21 cellular contexts compared by ENCODE assay signal in the genomic region with DNA sequence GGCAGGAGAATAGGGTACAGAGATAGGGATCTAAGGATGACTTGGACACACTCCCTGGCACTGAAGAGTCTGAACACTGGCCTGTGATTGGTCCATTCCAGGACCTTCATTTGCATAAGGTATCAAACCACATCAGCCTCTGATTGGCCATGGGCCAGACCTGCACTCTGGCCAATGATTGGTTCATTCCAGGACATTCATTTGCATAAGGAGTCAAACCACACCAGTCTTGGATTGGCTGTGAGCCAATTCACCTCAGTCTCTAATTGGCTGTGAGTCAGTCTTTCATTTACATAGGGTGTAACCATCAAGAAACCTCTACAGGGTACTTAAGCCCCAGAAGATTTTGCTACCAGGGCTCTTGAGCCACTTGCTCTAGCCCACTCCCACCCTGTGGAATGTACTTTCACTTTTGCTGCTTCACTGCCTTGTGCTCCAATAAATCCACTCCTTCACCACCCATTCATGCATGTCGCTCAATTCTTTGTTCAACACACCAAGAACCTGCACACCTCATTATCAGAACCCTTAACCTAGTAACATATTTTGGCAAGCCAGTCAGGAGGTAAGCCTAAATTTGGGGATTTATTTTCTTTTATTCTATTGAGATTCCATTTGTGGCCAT. TPM values are rescaled to one million over a fixed set of nuclear protein-coding genes. Genes with fewer than 3 reads are reported as not detected.
DNase-seq lines count a peak whose midpoint lies in the region; ATAC-seq and TF ChIP-seq lines count a peak whose summit lies in the region.
"Had no signal": no experiment of that assay in that cellular context is flagged by ENCODE, and none has a peak within 500 bp of the region (broad histone marks: within the 10 kb centered on the region; RNA-seq: fewer than 3 reads in every experiment).

No MANE protein-coding gene starts in this region.

- H2BK5ac ChIP-seq in H9 (ENCODE audit: insufficient read length, low read length) (no peak overlapping the region), mesendoderm (ENCODE audit: low read length) (no peak overlapping the region)

- ATAC-seq in activated T-helper 17 cell treated with anti-CD3 and anti-CD28 coated beads, Interleukin-2, amount 50 U/mL, for 72 hours (replicated peaks), result peak; percentile 12
- ATAC-seq in HG03469 (IDR thresholded peaks at IDR 0.05; ENCODE audit: unreplicated experiment), result no peak
- ATAC-seq: stimulated activated naive CD8-positive, alpha-beta T cell treated with anti-CD3 and anti-CD28 coated beads, Interleukin-15, amount 100 ng/mL, for 72 hours had no signal

- H3K4me2 ChIP-seq in H9 (ENCODE audit: insufficient read depth, insufficient read length, low read length), result no peak overlapping the region
- no peak overlapping the region for H3K4me2 ChIP-seq in mesendoderm (ENCODE audit: low read length)

- H3K4me3 Mint-ChIP-seq in T-helper 2 cell treated with Interferon-gamma antibody and Interleukin-4, amounts not matched to agents 5 μg/mL and 100 μg/mL, for 36 hours, result no peak overlapping the region
- no peak overlapping the region for H3K4me3 Mint-ChIP-seq in H9
- no peak overlapping the region for H3K4me3 Mint-ChIP-seq in activated T-helper 17 cell treated with anti-CD3 and anti-CD28 coated beads, Interleukin-2, amount 50 U/mL, for 72 hours
- H3K4me3 Mint-ChIP-seq: stimulated activated naive CD8-positive, alpha-beta T cell treated with anti-CD3 and anti-CD28 coated beads, Interleukin-15, amount 100 ng/mL, for 72 hours; T-helper 1 cell treated with Interleukin-12 subunit alpha and Interleukin-12 subunit beta and Interleukin-4 antibody, amounts not matched to agents 30 μg/mL and 1 μg/mL, for 36 hours had no signal

- H3K4me1 Mint-ChIP-seq in T-helper 2 cell treated with Interferon-gamma antibody and Interleukin-4, amounts not matched to agents 5 μg/mL and 100 μg/mL, for 36 hours (ENCODE audit: low read depth), result peaks cover 4% of the 10 kb centered on the region
- peaks cover 27 to 52% of the 10 kb centered on the region in 2 experiments for H3K4me1 Mint-ChIP-seq in H9
- H3K4me1 Mint-ChIP-seq in activated T-helper 17 cell treated with anti-CD3 and anti-CD28 coated beads, Interleukin-2, amount 50 U/mL, for 72 hours, result peaks cover 8% of the 10 kb centered on the region
- H3K4me1 Mint-ChIP-seq: stimulated activated naive CD8-positive, alpha-beta T cell treated with anti-CD3 and anti-CD28 coated beads, Interleukin-15, amount 100 ng/mL, for 72 hours had no signal

- H3K36me3 Mint-ChIP-seq in T-helper 2 cell treated with Interferon-gamma antibody and Interleukin-4, amounts not matched to agents 5 μg/mL and 100 μg/mL, for 36 hours (ENCODE audit: low read depth), result peaks cover 44% of the 10 kb centered on the region
- peaks cover 8 to 22% (median 13%) of the 10 kb centered on the region in 3 experiments; a peak in 6 of 7 replicates for H3K36me3 Mint-ChIP-seq in H9 (ENCODE audit: insufficient read depth in 1 of 3, low read depth in 3 of 3)
- H3K36me3 Mint-ChIP-seq in activated T-helper 17 cell treated with anti-CD3 and anti-CD28 coated beads, Interleukin-2, amount 50 U/mL, for 72 hours (ENCODE audit: low read depth), result peaks cover 43% of the 10 kb centered on the region

- H3K27me3 Mint-ChIP-seq in T-helper 2 cell treated with Interferon-gamma antibody and Interleukin-4, amounts not matched to agents 5 μg/mL and 100 μg/mL, for 36 hours (ENCODE audit: low read depth), result no peaks in the 10 kb centered on the region
- H3K27me3 Mint-ChIP-seq in H9 (ENCODE audit: low read depth), result no peaks in the 10 kb centered on the region
- no peaks in the 10 kb centered on the region for H3K27me3 Mint-ChIP-seq in activated T-helper 17 cell treated with anti-CD3 and anti-CD28 coated beads, Interleukin-2, amount 50 U/mL, for 72 hours
- H3K27me3 Mint-ChIP-seq: stimulated activated naive CD8-positive, alpha-beta T cell treated with anti-CD3 and anti-CD28 coated beads, Interleukin-15, amount 100 ng/mL, for 72 hours had no signal

- H3K9me3 Mint-ChIP-seq in T-helper 2 cell treated with Interferon-gamma antibody and Interleukin-4, amounts not matched to agents 5 μg/mL and 100 μg/mL, for 36 hours, result peaks cover 7% of the 10 kb centered on the region
- peaks cover 4 to 10% of the 10 kb centered on the region in 2 experiments; a peak in 3 of 5 replicates for H3K9me3 Mint-ChIP-seq in H9
- H3K9me3 Mint-ChIP-seq in activated T-helper 17 cell treated with anti-CD3 and anti-CD28 coated beads, Interleukin-2, amount 50 U/mL, for 72 hours, result no peaks in the 10 kb centered on the region
- H3K9me3 Mint-ChIP-seq: T-helper 1 cell treated with Interleukin-12 subunit alpha and Interleukin-12 subunit beta and Interleukin-4 antibody, amounts not matched to agents 30 μg/mL and 1 μg/mL, for 36 hours had no signal

- H3K27me3 ChIP-seq in H9 (ENCODE audit: insufficient read depth, low read length) (no peaks in the 10 kb centered on the region), mesendoderm (ENCODE audit: insufficient read depth, low read length, poor library complexity) (no peaks in the 10 kb centered on the region)
- H3K27me3 ChIP-seq: neutrophil, right atrium auricular region had no signal

- H3K23me2 ChIP-seq in H9 (ENCODE audit: insufficient read length, low read depth, low read length, poor library complexity, severe bottlenecking), result no peaks in the 10 kb centered on the region

- WGBS in H9 (ENCODE audit: extremely low coverage, insufficient read length, low lambda C conversion rate), result no CpG with 5 or more reads among the region's 1 CpG
- no CpG with 5 or more reads among the region's 1 CpG for WGBS in mesendoderm (ENCODE audit: extremely low coverage, insufficient coverage, low lambda C conversion rate)

- H3K23ac ChIP-seq in H9 (ENCODE audit: insufficient read length, low read depth, low read length), result no peak overlapping the region
- no peak overlapping the region for H3K23ac ChIP-seq in mesendoderm (ENCODE audit: low read length)

- no peak overlapping the region for H2AFZ ChIP-seq in H9 (ENCODE audit: low read length)

- DNase-seq in T-helper 2 cell treated with Interferon-gamma antibody and Interleukin-4, amounts not matched to agents 5 μg/mL and 100 μg/mL, for 36 hours (ENCODE audit: low spot score), result no peak
- no peak for DNase-seq in T-helper 2 cell
- DNase-seq in H9, result no peak
- peak; percentile 14 for DNase-seq in mesendoderm
- DNase-seq in NCI-H446 treated with DMSO at 0.1 percent for 48 hours (lab: John Stamatoyannopoulos, UW), result no peak
- no peak for DNase-seq in NCI-H2081 (lab: John Stamatoyannopoulos, UW)
- DNase-seq: activated CD4-positive, CD25-positive, alpha-beta regulatory T cell treated with anti-CD3 and anti-CD28 coated beads, Interleukin-2, amount 50 U/mL, for 72 hours; activated CD8-positive, alpha-beta memory T cell treated with anti-CD3 and anti-CD28 coated beads, Interleukin-2, amount 50 U/mL, for 4 hours; cerebellar nuclear complex; effector memory CD4-positive, alpha-beta T cell; Kasumi-1; kidney glomerular epithelial cell; NCI-H1436; NCI-H345; stimulated activated CD4-positive, alpha-beta T cell treated with anti-CD3 and anti-CD28 coated beads, Interleukin-15, amount 100 ng/mL, for 24 hours; stimulated activated naive CD8-positive, alpha-beta T cell treated with anti-CD3 and anti-CD28 coated beads, Interleukin-15, amount 100 ng/mL, for 72 hours had no signal

- H3T11ph ChIP-seq in H9 (ENCODE audit: low read length), result no peak overlapping the region

- H2BK20ac ChIP-seq in H9 (ENCODE audit: low read depth, low read length, poor library complexity, severe bottlenecking), result no peak overlapping the region

- H3K4ac ChIP-seq in H9 (ENCODE audit: low read depth, low read length) (no peak overlapping the region), mesendoderm (ENCODE audit: low read depth, low read length) (no peak overlapping the region)

- no peak overlapping the region for H4K91ac ChIP-seq in H9 (ENCODE audit: insufficient read length, low read depth, low read length)

- no peaks in the 10 kb centered on the region for H3K79me1 ChIP-seq in H9 (ENCODE audit: insufficient read depth, low read depth, low read length, poor library complexity, severe bottlenecking)
- no peaks in the 10 kb centered on the region for H3K79me1 ChIP-seq in mesendoderm (ENCODE audit: low read length)

- H3K27ac Mint-ChIP-seq in T-helper 2 cell treated with Interferon-gamma antibody and Interleukin-4, amounts not matched to agents 5 μg/mL and 100 μg/mL, for 36 hours, result peak overlapping the region; percentile 50
- H3K27ac Mint-ChIP-seq in H9, result no peak overlapping the region
- H3K27ac Mint-ChIP-seq in activated T-helper 17 cell treated with anti-CD3 and anti-CD28 coated beads, Interleukin-2, amount 50 U/mL, for 72 hours, result peak overlapping the region; percentile 24
- H3K27ac Mint-ChIP-seq: stimulated activated naive CD8-positive, alpha-beta T cell treated with anti-CD3 and anti-CD28 coated beads, Interleukin-15, amount 100 ng/mL, for 72 hours; T-helper 1 cell treated with Interleukin-12 subunit alpha and Interleukin-12 subunit beta and Interleukin-4 antibody, amounts not matched to agents 30 μg/mL and 1 μg/mL, for 36 hours had no signal

- H2BK12ac ChIP-seq in H9 (ENCODE audit: insufficient read length, low read depth, low read length), result no peak overlapping the region

- no peak overlapping the region for H3K9ac ChIP-seq in H9 (ENCODE audit: extremely low read depth, insufficient read length, low read length)
- no peak overlapping the region for H3K9ac ChIP-seq in mesendoderm (ENCODE audit: low read length)

- H3K36me3 ChIP-seq in mesendoderm (ENCODE audit: control insufficient read depth, insufficient read depth, low read length), result no peaks in the 10 kb centered on the region
- H3K36me3 ChIP-seq: neutrophil, right atrium auricular region had no signal

- no peak overlapping the region for H3K14ac ChIP-seq in H9 (ENCODE audit: insufficient read depth, low read length)

- H3K18ac ChIP-seq in H9 (ENCODE audit: insufficient read length, low read depth, low read length) (no peak overlapping the region), mesendoderm (ENCODE audit: low read length) (no peak overlapping the region)

- H2AK5ac ChIP-seq in H9 (ENCODE audit: insufficient read length, low read length), result peak overlapping the region; percentile 28
- no peak overlapping the region for H2AK5ac ChIP-seq in mesendoderm (ENCODE audit: low read length)

- H3K9me3 ChIP-seq in H9 (ENCODE audit: control insufficient read depth, low read depth, low read length), result no peaks in the 10 kb centered on the region
- H3K9me3 ChIP-seq: neutrophil, right atrium auricular region had no signal

- no peak overlapping the region for H2BK15ac ChIP-seq in H9 (ENCODE audit: low read depth, low read length)
- H2BK15ac ChIP-seq in mesendoderm (replicated peaks; ENCODE audit: low read depth), result no peak overlapping the region

- H3K56ac ChIP-seq in H9 (ENCODE audit: insufficient read length, low read depth, low read length) (no peak overlapping the region), mesendoderm (ENCODE audit: low read length) (no peak overlapping the region)

- H2BK120ac ChIP-seq in H9 (ENCODE audit: low read depth, low read length, poor library complexity, severe bottlenecking) (no peak overlapping the region), mesendoderm (ENCODE audit: low read depth, low read length) (no peak overlapping the region)

- TF ChIP-seq CTCF in H9 (conservative IDR thresholded peaks at IDR 0.05), result no peak

- H3K4me3 ChIP-seq in mesendoderm (ENCODE audit: low read length), result no peak overlapping the region
- H3K4me3 ChIP-seq: right atrium auricular region had no signal

- H3K4me1 ChIP-seq in H9 (ENCODE audit: insufficient read depth, low read length) (peaks cover 5% of the 10 kb centered on the region; the same call in 1 of the 2 replicates), mesendoderm (ENCODE audit: control insufficient read depth, low read depth, low read length) (no peaks in the 10 kb centered on the region)
- H3K4me1 ChIP-seq: right atrium auricular region had no signal

- H3K27ac ChIP-seq in H9 (ENCODE audit: insufficient read length, low read depth, low read length) (no peak overlapping the region), mesendoderm (ENCODE audit: low read depth, low read length) (no peak overlapping the region)
- H3K27ac ChIP-seq: neutrophil, right atrium auricular region had no signal

- no peaks in the 10 kb centered on the region for H4K20me1 ChIP-seq in H9 (ENCODE audit: control insufficient read depth, insufficient read depth, insufficient read length)

- H4K8ac ChIP-seq in H9 (replicated peaks; ENCODE audit: insufficient read length, low read depth, low read length) (no peak overlapping the region), mesendoderm (ENCODE audit: low read depth, low read length) (no peak overlapping the region)

- no peak overlapping the region for H4K5ac ChIP-seq in H9 (ENCODE audit: insufficient read length, low read depth, low read length)
- no peak overlapping the region for H4K5ac ChIP-seq in mesendoderm (ENCODE audit: low read length)

- H3K79me2 ChIP-seq in H9 (ENCODE audit: insufficient read depth, low read length) (no peaks in the 10 kb centered on the region), mesendoderm (ENCODE audit: control insufficient read depth, insufficient read depth, low read length) (no peaks in the 10 kb centered on the region)

RNA-seq across cellular contexts. Expression of a gene that starts 14.2 kb away (rescaled TPM):
- total RNA-seq in H9 (2021), result 17.2 and 18.5 TPM in 2 replicates
- 10 to 100 TPM; 26.1 to 26.9 TPM for total RNA-seq in activated T-helper 17 cell treated with anti-CD3 and anti-CD28 coated beads, Interleukin-2, amount 50 U/mL, for 72 hours
- 8.2 TPM for polyA plus RNA-seq in mesendoderm (2013, experiment 1 of 2)
- polyA plus RNA-seq in mesendoderm (2013, experiment 2 of 2), result 8.2 TPM

Comparison
In these comparisons a context has a peak if more than half of its experiments do, and no peak if none do; other contexts are left out.
1. H3K27ac Mint-ChIP-seq: peak in T-helper 2 cell treated with Interferon-gamma antibody and Interleukin-4, amounts not matched to agents 5 μg/mL and 100 μg/mL, for 36 hours (single experiment) and activated T-helper 17 cell treated with anti-CD3 and anti-CD28 coated beads, Interleukin-2, amount 50 U/mL, for 72 hours (single experiment); none in H9 (0 of 3).